In genomic region chr18:58291131-58291530, GRCh38 we compare ENCODE assay signal across 1 cellular context.
TF ChIP-seq lines count a peak whose summit lies in the region.

No MANE protein-coding gene starts in this region.

TF ChIP-seq in GM23338, 12 proteins besides CTCF, POLR2A, EP300 and RAD21:
- TF ChIP-seq ZNF462 (CRISPR knock-in tag; IDR thresholded peaks at IDR 0.05): no peak
- no peak for TF ChIP-seq ZNF331 (CRISPR knock-in tag; IDR thresholded peaks at IDR 0.05; ENCODE audit: low read depth)
- TF ChIP-seq REST (IDR thresholded peaks at IDR 0.05; ENCODE audit: unreplicated experiment): no peak
- no peak for TF ChIP-seq CREB1 (CRISPR knock-in tag; IDR thresholded peaks at IDR 0.05; ENCODE audit: low read depth)
- no peak for TF ChIP-seq JUNB (IDR thresholded peaks at IDR 0.05; ENCODE audit: unreplicated experiment)
- no peak for TF ChIP-seq POLR2AphosphoS5 (IDR thresholded peaks at IDR 0.05; ENCODE audit: low read depth)
- TF ChIP-seq STAT1 (IDR thresholded peaks at IDR 0.05; ENCODE audit: unreplicated experiment): no peak
- no peak for TF ChIP-seq ETS1 (IDR thresholded peaks at IDR 0.05)
- no peak for TF ChIP-seq EZH2 (IDR thresholded peaks at IDR 0.05; ENCODE audit: low read depth, unreplicated experiment)
- TF ChIP-seq ZNF114 (CRISPR knock-in tag; IDR thresholded peaks at IDR 0.05): no peak
- no peak for TF ChIP-seq EZH2phosphoT487 (IDR thresholded peaks at IDR 0.05; ENCODE audit: unreplicated experiment)
- TF ChIP-seq NANOG (IDR thresholded peaks at IDR 0.05; ENCODE audit: borderline replicate concordance): no peak
TF ChIP-seq in GM23338: peak in this region for 0.
